13 cellular contexts compared by ENCODE assay signal in genomic region chr12:109606261-109607028, GRCh38. TPM values are rescaled to one million over a fixed set of nuclear protein-coding genes. Genes with fewer than 3 reads are reported as not detected.
DNase-seq lines count a peak whose midpoint lies in the region; ATAC-seq and TF ChIP-seq lines count a peak whose summit lies in the region.
"Had no signal": no experiment of that assay in that cellular context is flagged by ENCODE, and none has a peak within 500 bp of the region (broad histone marks: within the 10 kb centered on the region; RNA-seq: fewer than 3 reads in every experiment).

No MANE protein-coding gene starts in this region.

- H3K4me2 ChIP-seq in fibroblast of lung (ENCODE audit: extremely low read depth, insufficient read depth, low read length) = peak overlapping the region; percentile 44

- no peak for ATAC-seq in foreskin keratinocyte
- ATAC-seq: stimulated activated naive CD8-positive, alpha-beta T cell treated with anti-CD3 and anti-CD28 coated beads, Interleukin-15, amount 100 ng/mL, for 72 hours had no signal

- H2AFZ ChIP-seq in fibroblast of lung (ENCODE audit: low read length) = no peak overlapping the region
- H2AFZ ChIP-seq in neuron (ENCODE audit: low read depth, low read length) = no peak overlapping the region

- no peak overlapping the region for H3K9ac ChIP-seq in fibroblast of lung (ENCODE audit: insufficient read depth, low read length)

- WGBS in suprapubic skin = 52% methylated on average over 31 of the region's 31 CpGs

- no peak overlapping the region for H3K27ac ChIP-seq in fibroblast of lung (ENCODE audit: insufficient read depth, low read length)
- no peak overlapping the region for H3K27ac ChIP-seq in suprapubic skin
- H3K27ac ChIP-seq in foreskin keratinocyte = no peak overlapping the region

- H3K27me3 ChIP-seq in fibroblast of lung (ENCODE audit: control insufficient read depth, insufficient read depth, low read length) = peaks cover 26% of the 10 kb centered on the region
- H3K27me3 ChIP-seq in neuron (ENCODE audit: insufficient read depth, low read length) = peaks cover 6% of the 10 kb centered on the region
- peaks cover 31% of the 10 kb centered on the region for H3K27me3 ChIP-seq in suprapubic skin
- peaks cover 54% of the 10 kb centered on the region for H3K27me3 ChIP-seq in foreskin keratinocyte

- DNase-seq in DMS153 (lab: John Stamatoyannopoulos, UW) = peak; percentile 30
- peak; percentile 67 to 80 for DNase-seq in SHP77 (lab: John Stamatoyannopoulos, UW)
- no peak for DNase-seq in fibroblast of lung (ENCODE audit: low read depth in 2 of 2)
- no peak for DNase-seq in NCI-H774 (lab: John Stamatoyannopoulos, UW)
- DNase-seq in suprapubic skin (ENCODE audit: low spot score in 2 of 2) = no peak
- DNase-seq in stimulated activated naive CD4-positive, alpha-beta T cell (lab: John Stamatoyannopoulos, UW) = no peak
- no peak for DNase-seq in foreskin keratinocyte
- DNase-seq: activated CD8-positive, alpha-beta memory T cell treated with anti-CD3 and anti-CD28 coated beads, Interleukin-2, amount 50 U/mL, for 4 hours; CD4-positive, CD25-positive, alpha-beta regulatory T cell; NCI-H2029; small intestine; stimulated activated naive CD8-positive, alpha-beta T cell treated with anti-CD3 and anti-CD28 coated beads, Interleukin-15, amount 100 ng/mL, for 72 hours had no signal

- no peaks in the 10 kb centered on the region for H3K79me2 ChIP-seq in fibroblast of lung (ENCODE audit: control insufficient read depth, insufficient read depth, low read length)

- no peak for TF ChIP-seq EP300 in suprapubic skin (IDR thresholded peaks at IDR 0.05)

- TF ChIP-seq CTCF in fibroblast of lung (conservative IDR thresholded peaks at IDR 0.05 in 1 of 2, IDR thresholded peaks at IDR 0.05 in 1 of 2; ENCODE audit: low read depth in 1 of 2, low read length in 2 of 2) = no peak
- no peak for TF ChIP-seq CTCF in suprapubic skin (IDR thresholded peaks at IDR 0.05)
- no peak for TF ChIP-seq CTCF in foreskin keratinocyte (conservative IDR thresholded peaks at IDR 0.05)

- H3K36me3 ChIP-seq in fibroblast of lung (ENCODE audit: control insufficient read depth, insufficient read depth, low read length) (no peaks in the 10 kb centered on the region), neuron (ENCODE audit: insufficient read depth, low read length) (no peaks in the 10 kb centered on the region), suprapubic skin (no peaks in the 10 kb centered on the region)

- H3K4me3 ChIP-seq in fibroblast of lung (replicated peaks in 1 of 4; ENCODE audit: control extremely low read depth in 1 of 4, insufficient read depth in 1 of 4, low read depth in 3 of 4, low read length in 4 of 4) (no peak overlapping the region), neuron (ENCODE audit: low read length) (peak overlapping the region; percentile 10), suprapubic skin (no peak overlapping the region)

- H3K4me1 ChIP-seq in fibroblast of lung (ENCODE audit: control insufficient read depth, extremely low read depth, insufficient read depth, low read length) (no peaks in the 10 kb centered on the region), neuron (ENCODE audit: insufficient read depth, low read length) (peaks cover 43% of the 10 kb centered on the region), suprapubic skin (no peaks in the 10 kb centered on the region), foreskin keratinocyte (no peaks in the 10 kb centered on the region)

- no peaks in the 10 kb centered on the region for H4K20me1 ChIP-seq in fibroblast of lung (ENCODE audit: control insufficient read depth, extremely low read depth, insufficient read depth, low read length)

- H3K9me3 ChIP-seq in fibroblast of lung (ENCODE audit: control insufficient read depth, insufficient read depth, low read depth, low read length) = no peaks in the 10 kb centered on the region
- no peaks in the 10 kb centered on the region for H3K9me3 ChIP-seq in neuron (ENCODE audit: low read length)
- no peaks in the 10 kb centered on the region for H3K9me3 ChIP-seq in suprapubic skin

- TF ChIP-seq POLR2A in suprapubic skin (IDR thresholded peaks at IDR 0.05) = no peak

RNA-seq across cellular contexts. Expression of gene MVK, which starts 32.9 kb away (rescaled TPM):
- total RNA-seq in fibroblast of lung = 10.0 and 22.1 TPM in 2 replicates
- 12.3 and 18.8 TPM in 2 replicates for polyA plus RNA-seq in fibroblast of lung
- 22.9 and 30.2 TPM in 2 replicates for polyA plus RNA-seq in fibroblast of lung (2012)
- polyA minus RNA-seq in fibroblast of lung (ENCODE audit: low replicate concordance) = 16.5 and 20.4 TPM in 2 replicates
- total RNA-seq in suprapubic skin = 10 to 100 TPM; 30.1 to 62.1 (median 37.2) TPM
- total RNA-seq in foreskin keratinocyte = 52.2 and 55.9 TPM in 2 replicates
- 60.5 and 64.7 TPM in 2 replicates for polyA plus RNA-seq in foreskin keratinocyte

RNA-seq across cellular contexts. Expression of gene MMAB, which starts 33.1 kb away (rescaled TPM):
- total RNA-seq in fibroblast of lung (32.6 and 56.1 TPM in 2 replicates), suprapubic skin (10 to 100 TPM; 17.1 to 37.2 (median 24.5) TPM), foreskin keratinocyte (68.0 and 91.7 TPM in 2 replicates)
- polyA plus RNA-seq in fibroblast of lung (31.5 and 36.8 TPM in 2 replicates), foreskin keratinocyte (97.6 and 115 TPM in 2 replicates)
- 60.5 and 63.5 TPM in 2 replicates for polyA plus RNA-seq in fibroblast of lung (2012)
- polyA minus RNA-seq in fibroblast of lung (ENCODE audit: low replicate concordance) = 23.5 and 33.1 TPM in 2 replicates

Comparison
In these comparisons a context has a peak if more than half of its experiments do, and no peak if none do; other contexts are left out.
1. DNase-seq: peak in DMS153 (single experiment) and SHP77 (2 of 2); none in fibroblast of lung (0 of 2), NCI-H774 (single experiment), suprapubic skin (0 of 2), stimulated activated naive CD4-positive, alpha-beta T cell (0 of 6) and foreskin keratinocyte (0 of 2).